In genomic region chr4:84846985-84847384, GRCh38 we compare ENCODE assay signal across 1 cellular context.
A peak's percentile ranks its signal among the peaks of the same experiment; 100 is the strongest.
TF ChIP-seq lines count a peak whose summit lies in the region.

No MANE protein-coding gene starts in this region.

TF ChIP-seq in K562, 482 proteins besides CTCF, POLR2A, EP300 and RAD21 (continued from another document):
- TF ChIP-seq ZNF407 (IDR thresholded peaks at IDR 0.05; ENCODE audit: low read depth) (no peak), C11orf30 (IDR thresholded peaks at IDR 0.05; ENCODE audit: low read depth) (peak; percentile 95)
TF ChIP-seq in K562: peak in this region for 6.
